In the genomic region with DNA sequence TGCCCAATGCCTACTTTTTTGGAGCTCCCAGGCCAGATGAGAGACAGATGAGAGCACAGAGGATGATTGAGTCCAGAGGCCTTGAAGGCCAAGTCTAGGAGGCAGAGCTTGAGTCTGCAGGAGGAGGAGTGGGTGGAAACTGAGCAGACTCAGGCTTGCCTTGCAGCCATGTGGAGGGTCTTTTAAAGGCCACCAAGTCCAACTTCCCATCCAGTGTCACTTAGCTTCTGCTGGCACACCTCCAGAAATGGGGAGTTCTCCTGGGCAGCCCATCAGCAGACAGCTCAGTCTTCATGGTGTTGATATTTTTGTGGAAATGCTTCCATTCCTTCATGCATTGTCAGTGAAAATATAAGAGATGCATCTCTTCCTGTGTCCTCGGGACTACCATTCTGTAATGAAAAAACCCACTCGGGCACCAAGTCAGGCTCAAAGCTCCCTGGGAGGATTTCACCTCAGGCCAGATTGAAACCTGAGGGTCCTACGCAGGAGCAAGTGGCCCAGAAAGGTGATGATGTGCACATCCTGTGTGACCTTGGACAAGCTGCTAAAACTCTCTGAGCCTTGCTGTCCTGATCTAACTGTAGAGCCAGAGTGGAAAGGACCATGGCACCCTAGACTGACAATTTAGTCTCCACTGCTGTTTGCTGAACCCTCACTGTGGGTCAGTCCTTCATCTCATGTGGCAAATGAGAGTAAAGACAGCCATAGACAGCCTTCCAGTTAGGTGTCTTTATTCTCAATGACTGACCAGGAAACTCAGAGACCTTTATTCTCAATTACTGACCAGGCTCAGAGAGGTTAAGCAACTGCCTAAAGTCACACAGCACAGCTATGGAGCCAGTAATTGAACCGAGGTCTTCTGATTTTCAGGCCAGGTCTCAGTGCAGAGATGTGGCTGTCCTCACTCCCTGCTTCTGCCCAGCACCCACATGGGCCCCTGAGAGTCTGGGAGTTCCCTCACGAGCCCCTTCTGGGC, we compare ENCODE assay signal across 1 cellular context.
TF ChIP-seq lines count a peak whose summit lies in the region.

No MANE protein-coding gene starts in this region.

TF ChIP-seq in WTC11, 78 proteins besides CTCF, POLR2A, EP300 and RAD21 (continued from another document):
- TF ChIP-seq AFF4 (CRISPR knock-in tag; IDR thresholded peaks at IDR 0.05; ENCODE audit: borderline replicate concordance) (no peak), GTF2I (CRISPR knock-in tag; conservative IDR thresholded peaks at IDR 0.05) (0 out of 2 replicates have a peak, but pooled peaks have one; percentile 48)
- TF ChIP-seq, protein P1, sequence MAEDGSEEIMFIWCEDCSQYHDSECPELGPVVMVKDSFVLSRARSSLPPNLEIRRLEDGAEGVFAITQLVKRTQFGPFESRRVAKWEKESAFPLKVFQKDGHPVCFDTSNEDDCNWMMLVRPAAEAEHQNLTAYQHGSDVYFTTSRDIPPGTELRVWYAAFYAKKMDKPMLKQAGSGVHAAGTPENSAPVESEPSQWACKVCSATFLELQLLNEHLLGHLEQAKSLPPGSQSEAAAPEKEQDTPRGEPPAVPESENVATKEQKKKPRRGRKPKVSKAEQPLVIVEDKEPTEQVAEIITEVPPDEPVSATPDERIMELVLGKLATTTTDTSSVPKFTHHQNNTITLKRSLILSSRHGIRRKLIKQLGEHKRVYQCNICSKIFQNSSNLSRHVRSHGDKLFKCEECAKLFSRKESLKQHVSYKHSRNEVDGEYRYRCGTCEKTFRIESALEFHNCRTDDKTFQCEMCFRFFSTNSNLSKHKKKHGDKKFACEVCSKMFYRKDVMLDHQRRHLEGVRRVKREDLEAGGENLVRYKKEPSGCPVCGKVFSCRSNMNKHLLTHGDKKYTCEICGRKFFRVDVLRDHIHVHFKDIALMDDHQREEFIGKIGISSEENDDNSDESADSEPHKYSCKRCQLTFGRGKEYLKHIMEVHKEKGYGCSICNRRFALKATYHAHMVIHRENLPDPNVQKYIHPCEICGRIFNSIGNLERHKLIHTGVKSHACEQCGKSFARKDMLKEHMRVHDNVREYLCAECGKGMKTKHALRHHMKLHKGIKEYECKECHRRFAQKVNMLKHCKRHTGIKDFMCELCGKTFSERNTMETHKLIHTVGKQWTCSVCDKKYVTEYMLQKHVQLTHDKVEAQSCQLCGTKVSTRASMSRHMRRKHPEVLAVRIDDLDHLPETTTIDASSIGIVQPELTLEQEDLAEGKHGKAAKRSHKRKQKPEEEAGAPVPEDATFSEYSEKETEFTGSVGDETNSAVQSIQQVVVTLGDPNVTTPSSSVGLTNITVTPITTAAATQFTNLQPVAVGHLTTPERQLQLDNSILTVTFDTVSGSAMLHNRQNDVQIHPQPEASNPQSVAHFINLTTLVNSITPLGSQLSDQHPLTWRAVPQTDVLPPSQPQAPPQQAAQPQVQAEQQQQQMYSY (CRISPR knock-in tag; IDR thresholded peaks at IDR 0.05) = no peak
- TF ChIP-seq, protein P2, sequence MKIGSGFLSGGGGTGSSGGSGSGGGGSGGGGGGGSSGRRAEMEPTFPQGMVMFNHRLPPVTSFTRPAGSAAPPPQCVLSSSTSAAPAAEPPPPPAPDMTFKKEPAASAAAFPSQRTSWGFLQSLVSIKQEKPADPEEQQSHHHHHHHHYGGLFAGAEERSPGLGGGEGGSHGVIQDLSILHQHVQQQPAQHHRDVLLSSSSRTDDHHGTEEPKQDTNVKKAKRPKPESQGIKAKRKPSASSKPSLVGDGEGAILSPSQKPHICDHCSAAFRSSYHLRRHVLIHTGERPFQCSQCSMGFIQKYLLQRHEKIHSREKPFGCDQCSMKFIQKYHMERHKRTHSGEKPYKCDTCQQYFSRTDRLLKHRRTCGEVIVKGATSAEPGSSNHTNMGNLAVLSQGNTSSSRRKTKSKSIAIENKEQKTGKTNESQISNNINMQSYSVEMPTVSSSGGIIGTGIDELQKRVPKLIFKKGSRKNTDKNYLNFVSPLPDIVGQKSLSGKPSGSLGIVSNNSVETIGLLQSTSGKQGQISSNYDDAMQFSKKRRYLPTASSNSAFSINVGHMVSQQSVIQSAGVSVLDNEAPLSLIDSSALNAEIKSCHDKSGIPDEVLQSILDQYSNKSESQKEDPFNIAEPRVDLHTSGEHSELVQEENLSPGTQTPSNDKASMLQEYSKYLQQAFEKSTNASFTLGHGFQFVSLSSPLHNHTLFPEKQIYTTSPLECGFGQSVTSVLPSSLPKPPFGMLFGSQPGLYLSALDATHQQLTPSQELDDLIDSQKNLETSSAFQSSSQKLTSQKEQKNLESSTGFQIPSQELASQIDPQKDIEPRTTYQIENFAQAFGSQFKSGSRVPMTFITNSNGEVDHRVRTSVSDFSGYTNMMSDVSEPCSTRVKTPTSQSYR (CRISPR knock-in tag; IDR thresholded peaks at IDR 0.05) = no peak
TF ChIP-seq in WTC11: peak in this region for 1.
